In genomic region chr7:128891110-128891941, GRCh38 we compare ENCODE assay signal across 11 cellular contexts. TPM values are rescaled to one million over a fixed set of nuclear protein-coding genes. Genes with fewer than 3 reads are reported as not detected.
DNase-seq lines count a peak whose midpoint lies in the region; ATAC-seq, FAIRE-seq and TF ChIP-seq lines count a peak whose summit lies in the region.
"Had no signal": no experiment of that assay in that cellular context is flagged by ENCODE, and none has a peak within 500 bp of the region (broad histone marks: within the 10 kb centered on the region; RNA-seq: fewer than 3 reads in every experiment).

No MANE protein-coding gene starts in this region.

- H2AFZ ChIP-seq in PC-3 (ENCODE audit: low read length) (peak overlapping the region; percentile 80), neural progenitor cell (replicated peaks) (peak overlapping the region; percentile 47)

- POLR2A ChIA-PET in PC-3 (lab: Charles Lee; ENCODE audit: unreplicated experiment), result no interaction called here

- CTCF ChIA-PET in PC-3 (lab: Charles Lee), result no interaction called here

- no peaks in the 10 kb centered on the region for H3F3A ChIP-seq in PC-3 (ENCODE audit: low read length, unreplicated experiment)
- peaks cover 14% of the 10 kb centered on the region for H3F3A ChIP-seq in neural progenitor cell (ENCODE audit: low read depth)

- no peaks in the 10 kb centered on the region for H3K9me2 ChIP-seq in PC-3 (replicated peaks; ENCODE audit: low read length)

- H3K4me1 ChIP-seq in PC-3 (ENCODE audit: insufficient read depth, low read length) (peaks cover 35% of the 10 kb centered on the region), esophagus (ENCODE audit: control insufficient read depth in 2 of 2, insufficient read depth in 2 of 2, low read length in 1 of 2) (peaks cover 4 to 27% of the 10 kb centered on the region in 2 donors), neural progenitor cell (no peaks in the 10 kb centered on the region)

- no peak for TF ChIP-seq CTCF in PC-3 (conservative IDR thresholded peaks at IDR 0.05; ENCODE audit: low read depth, low read length)
- TF ChIP-seq CTCF in neural progenitor cell (IDR thresholded peaks at IDR 0.05), result peak; percentile 16
- TF ChIP-seq CTCF in dorsolateral prefrontal cortex (IDR thresholded peaks at IDR 0.05 in 54 of 56, conservative IDR thresholded peaks at IDR 0.05 in 2 of 56; ENCODE audit: low read depth in 1 of 56, partially characterized antibody in 56 of 56), result no peak

- H3K27ac Mint-ChIP-seq in neural progenitor cell, result no peak overlapping the region
- H3K27ac Mint-ChIP-seq: T-helper 1 cell treated with Interleukin-12 subunit alpha and Interleukin-12 subunit beta and Interleukin-4 antibody, amounts not matched to agents 30 μg/mL and 1 μg/mL, for 36 hours had no signal

- no TSS peak for BruUV-seq in PC-3 (replicated peaks; lab: Mats Ljungman, UMichigan)

- H3K9ac ChIP-seq in PC-3 (ENCODE audit: low read length) (peak overlapping the region; percentile 72), neural progenitor cell (no peak overlapping the region)

- no peaks in the 10 kb centered on the region for H3K4me1 Mint-ChIP-seq in neural progenitor cell

- peaks cover 12% of the 10 kb centered on the region for H3K27me3 Mint-ChIP-seq in neural progenitor cell (ENCODE audit: insufficient read depth, low read depth)

- FAIRE-seq in GM12891 (lab: Jason Lieb, UNC), result peak; percentile 33
- FAIRE-seq: islet of Langerhans had no signal

- H3K36me3 ChIP-seq in PC-3 (ENCODE audit: low read depth, low read length) (no peaks in the 10 kb centered on the region), esophagus (ENCODE audit: control insufficient read depth in 2 of 2, insufficient read depth in 2 of 2, low read length in 1 of 2) (no peaks in the 10 kb centered on the region), neural progenitor cell (no peaks in the 10 kb centered on the region)

- H3K4me2 ChIP-seq in PC-3 (ENCODE audit: low read length), result peak overlapping the region; percentile 84
- peak overlapping the region; percentile 72 for H3K4me2 ChIP-seq in neural progenitor cell

- H3K9me3 ChIP-seq in PC-3 (ENCODE audit: low read length) (no peaks in the 10 kb centered on the region), esophagus (ENCODE audit: control insufficient read depth in 2 of 2, insufficient read depth in 1 of 2, low read depth in 1 of 2, low read length in 1 of 2) (no peaks in the 10 kb centered on the region), neural progenitor cell (ENCODE audit: low read depth) (no peaks in the 10 kb centered on the region)

- H3K4me3 ChIP-seq in PC-3 (ENCODE audit: low read length), result peak overlapping the region; percentile 73
- peak overlapping the region; percentile 35 to 61 for H3K4me3 ChIP-seq in esophagus (ENCODE audit: low read depth in 1 of 2, low read length in 2 of 2)
- H3K4me3 ChIP-seq in neural progenitor cell, result peak overlapping the region; percentile 38
- H3K4me3 ChIP-seq in dorsolateral prefrontal cortex, result peak overlapping the region in 10 of 59 donors; percentile 2 to 50 (median 19)

- no peaks in the 10 kb centered on the region for H3K27me3 ChIP-seq in PC-3 (ENCODE audit: low read length)
- H3K27me3 ChIP-seq in esophagus (ENCODE audit: control insufficient read depth in 1 of 2, insufficient read depth in 2 of 2, low read length in 2 of 2), result peaks cover 0 to 3% of the 10 kb centered on the region in 2 donors
- peaks cover 25% of the 10 kb centered on the region for H3K27me3 ChIP-seq in neural progenitor cell
- H3K27me3 ChIP-seq in dorsolateral prefrontal cortex, result peaks cover 0 to 38% (median 17%) of the 10 kb centered on the region in 45 donors

- no peaks in the 10 kb centered on the region for H3K9me3 Mint-ChIP-seq in neural progenitor cell
- H3K9me3 Mint-ChIP-seq: T-helper 1 cell treated with Interleukin-12 subunit alpha and Interleukin-12 subunit beta and Interleukin-4 antibody, amounts not matched to agents 30 μg/mL and 1 μg/mL, for 36 hours had no signal

- peak overlapping the region; percentile 13; the same call in 1 of the 2 replicates for H3K27ac ChIP-seq in PC-3 (ENCODE audit: low read length)
- peak overlapping the region; percentile 36 to 78 for H3K27ac ChIP-seq in esophagus (ENCODE audit: low read depth in 2 of 2, low read length in 1 of 2)
- H3K27ac ChIP-seq in neural progenitor cell, result no peak overlapping the region
- no peak overlapping the region for H3K27ac ChIP-seq in dorsolateral prefrontal cortex

- H4K20me1 ChIP-seq in PC-3 (ENCODE audit: low read length) (no peaks in the 10 kb centered on the region), neural progenitor cell (ENCODE audit: low read depth) (no peaks in the 10 kb centered on the region)

- intact Hi-C loops in PC-3 (cut with micrococcal nuclease) (no loop called here), dorsolateral prefrontal cortex (cut with DNase I) (no loop called here)

- TF ChIP-seq POLR2A in GM12891 (IDR thresholded peaks at IDR 0.05; ENCODE audit: low read depth, low read length), result no peak

- no peak overlapping the region for H3K4me3 Mint-ChIP-seq in neural progenitor cell
- H3K4me3 Mint-ChIP-seq: T-helper 1 cell treated with Interleukin-12 subunit alpha and Interleukin-12 subunit beta and Interleukin-4 antibody, amounts not matched to agents 30 μg/mL and 1 μg/mL, for 36 hours had no signal

- 30 to 35% methylated on average over 36 to 41 of the region's 41 CpGs for WGBS in esophagus, 2 donors

- H3K36me3 Mint-ChIP-seq in neural progenitor cell, result no peaks in the 10 kb centered on the region

- DNase-seq in GM12891 (ENCODE audit: insufficient read length, low spot score), result no peak
- peak; percentile 56 for DNase-seq in PC-3
- peak; percentile 63 for DNase-seq in neural progenitor cell (ENCODE audit: low spot score)
- no peak for DNase-seq in dorsolateral prefrontal cortex
- DNase-seq in NCI-H2029 (lab: John Stamatoyannopoulos, UW), result no peak

- H3K79me2 ChIP-seq in PC-3 (ENCODE audit: low read length) (no peaks in the 10 kb centered on the region), neural progenitor cell (ENCODE audit: low read depth) (no peaks in the 10 kb centered on the region)

- ATAC-seq in PC-3 (peak; percentile 30), GM18519 (IDR thresholded peaks at IDR 0.05; ENCODE audit: low FRiP score, unreplicated experiment) (no peak), GM21447 (IDR thresholded peaks at IDR 0.05; ENCODE audit: unreplicated experiment) (no peak)

TF ChIP-seq in GM12891, 5 proteins besides CTCF, POLR2A, EP300 and RAD21:
- TF ChIP-seq POU2F2 (IDR thresholded peaks at IDR 0.05; ENCODE audit: low read depth, low read length) (no peak), SPI1 (IDR thresholded peaks at IDR 0.05; ENCODE audit: low read depth, low read length) (no peak), TAF1 (IDR thresholded peaks at IDR 0.05; ENCODE audit: low read depth, low read length) (no peak), PAX5 (IDR thresholded peaks at IDR 0.05; ENCODE audit: insufficient read depth, low read length, severe bottlenecking) (no peak), POLR2AphosphoS5 (IDR thresholded peaks at IDR 0.05; ENCODE audit: low read depth, low read length) (no peak)

RNA-seq across cellular contexts. Expression of gene KCP, which starts 19.2 kb away (rescaled TPM):
- 1.3 TPM for polyA plus RNA-seq in GM12891 (2012; ENCODE audit: low read depth, missing spikeins)
- total RNA-seq in PC-3 (2014; rRNA removed) (3.2 and 3.4 TPM in 2 replicates), neural progenitor cell (ENCODE audit: low replicate concordance) (0.06 and 3.5 TPM in 2 replicates), dorsolateral prefrontal cortex (1 to 10 TPM in 8 of 120 experiments, under 1 TPM in 105, not detected in 7; 0.15 to 1.5 (median 0.64) TPM)
- 1 to 10 TPM; 1.4 to 5.5 TPM for polyA plus RNA-seq in esophagus
- total RNA-seq: H4 had no signal

RNA-seq across cellular contexts. Expression of gene ATP6V1F, which starts 28.7 kb away (rescaled TPM):
- 253 TPM for polyA plus RNA-seq in GM12891 (2012; ENCODE audit: low read depth, missing spikeins)
- total RNA-seq in PC-3 (2014; rRNA removed) (129 and 131 TPM in 2 replicates), neural progenitor cell (ENCODE audit: low replicate concordance) (61.4 and 81.8 TPM in 2 replicates), dorsolateral prefrontal cortex (100 to 1,000 TPM; 118 to 295 (median 219) TPM)
- polyA plus RNA-seq in esophagus, result 100 to 1,000 TPM; 260 to 273 TPM

RNA-seq across cellular contexts. Expression of gene IRF5, which starts 46.4 kb away (rescaled TPM):
- 66.9 TPM for polyA plus RNA-seq in GM12891 (2012; ENCODE audit: low read depth, missing spikeins)
- total RNA-seq in PC-3 (2014; rRNA removed) (12.2 and 15.3 TPM in 2 replicates), neural progenitor cell (ENCODE audit: low replicate concordance) (0.22 and 0.28 TPM in 2 replicates), dorsolateral prefrontal cortex (10 to 100 TPM in 8 of 120 experiments, 1 to 10 TPM in 112; 2.2 to 15.1 (median 5.8) TPM)
- 10 to 100 TPM; 10.6 to 14.5 TPM for polyA plus RNA-seq in esophagus

Comparison
In these comparisons a context has a peak if more than half of its experiments do, and no peak if none do; other contexts are left out.
1. DNase-seq: peak in PC-3 (single experiment) and neural progenitor cell (single experiment); none in GM12891 (single experiment), dorsolateral prefrontal cortex (0 of 10) and NCI-H2029 (single experiment).
2. H3K27ac ChIP-seq: peak in PC-3 (single experiment) and esophagus (2 of 2); none in neural progenitor cell (single experiment) and dorsolateral prefrontal cortex (0 of 59).